In the genomic region with DNA sequence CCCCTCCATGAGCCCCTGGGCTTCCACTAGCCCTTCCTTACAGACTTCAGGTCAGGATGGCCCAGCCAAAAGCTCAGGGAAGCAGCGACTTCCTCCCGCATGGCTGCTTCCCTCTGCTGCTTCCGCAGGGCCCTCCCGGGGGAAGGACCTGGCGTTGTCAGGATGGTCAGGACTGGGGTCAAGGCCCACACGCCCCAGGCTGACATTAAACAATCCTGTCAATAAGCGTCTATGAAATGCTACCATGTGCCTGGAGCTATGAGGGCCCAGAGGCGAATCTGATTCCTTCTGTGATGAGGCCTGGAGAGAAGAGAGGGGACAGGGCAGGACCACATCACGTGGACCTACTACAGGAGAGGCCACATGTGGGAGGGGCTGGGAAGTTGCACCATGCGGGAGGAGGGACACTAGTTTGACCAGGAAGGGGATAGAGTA, we compare ENCODE assay signal across 1 cellular context.
TF ChIP-seq lines count a peak whose summit lies in the region.

No MANE protein-coding gene starts in this region.

TF ChIP-seq in HepG2, 621 proteins besides CTCF, POLR2A, EP300 and RAD21 (continued from another document):
- TF ChIP-seq, protein P1, sequence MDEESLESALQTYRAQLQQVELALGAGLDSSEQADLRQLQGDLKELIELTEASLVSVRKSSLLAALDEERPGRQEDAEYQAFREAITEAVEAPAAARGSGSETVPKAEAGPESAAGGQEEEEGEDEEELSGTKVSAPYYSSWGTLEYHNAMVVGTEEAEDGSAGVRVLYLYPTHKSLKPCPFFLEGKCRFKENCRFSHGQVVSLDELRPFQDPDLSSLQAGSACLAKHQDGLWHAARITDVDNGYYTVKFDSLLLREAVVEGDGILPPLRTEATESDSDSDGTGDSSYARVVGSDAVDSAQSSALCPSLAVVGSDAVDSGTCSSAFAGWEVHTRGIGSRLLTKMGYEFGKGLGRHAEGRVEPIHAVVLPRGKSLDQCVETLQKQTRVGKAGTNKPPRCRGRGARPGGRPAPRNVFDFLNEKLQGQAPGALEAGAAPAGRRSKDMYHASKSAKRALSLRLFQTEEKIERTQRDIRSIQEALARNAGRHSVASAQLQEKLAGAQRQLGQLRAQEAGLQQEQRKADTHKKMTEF (CRISPR knock-in tag; IDR thresholded peaks at IDR 0.05) = no peak
- TF ChIP-seq, protein P2, sequence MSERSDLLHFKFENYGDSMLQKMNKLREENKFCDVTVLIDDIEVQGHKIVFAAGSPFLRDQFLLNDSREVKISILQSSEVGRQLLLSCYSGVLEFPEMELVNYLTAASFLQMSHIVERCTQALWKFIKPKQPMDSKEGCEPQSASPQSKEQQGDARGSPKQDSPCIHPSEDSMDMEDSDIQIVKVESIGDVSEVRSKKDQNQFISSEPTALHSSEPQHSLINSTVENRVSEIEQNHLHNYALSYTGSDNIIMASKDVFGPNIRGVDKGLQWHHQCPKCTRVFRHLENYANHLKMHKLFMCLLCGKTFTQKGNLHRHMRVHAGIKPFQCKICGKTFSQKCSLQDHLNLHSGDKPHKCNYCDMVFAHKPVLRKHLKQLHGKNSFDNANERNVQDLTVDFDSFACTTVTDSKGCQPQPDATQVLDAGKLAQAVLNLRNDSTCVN (CRISPR knock-in tag; IDR thresholded peaks at IDR 0.05; ENCODE audit: borderline replicate concordance) = peak; percentile 27; the same call in 1 of the 2 replicates
